Comparison of ENCODE assay signal across 5 cellular contexts in the genomic region with DNA sequence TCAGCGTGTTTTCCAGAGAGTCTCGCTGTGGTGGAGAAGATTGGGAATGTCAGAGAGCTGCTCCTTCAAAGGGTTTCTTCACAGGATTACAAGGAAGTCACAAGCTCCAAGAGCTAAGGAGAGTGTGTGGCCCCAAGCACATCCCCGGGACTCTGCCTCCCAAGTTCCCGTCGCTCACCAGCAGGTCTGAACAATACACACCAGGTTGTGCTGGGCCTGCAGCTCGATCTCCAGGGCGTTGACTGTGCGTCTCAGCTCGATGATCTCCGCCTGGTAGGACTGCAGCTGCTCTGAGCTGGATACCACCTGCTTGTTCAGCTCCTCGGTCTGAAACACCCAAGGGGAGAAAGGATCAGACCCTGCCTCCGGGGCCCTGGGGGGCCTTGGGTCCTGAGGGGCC. TPM values are rescaled to one million over a fixed set of nuclear protein-coding genes. Genes with fewer than 3 reads are reported as not detected.
"Had no signal": no experiment of that assay in that cellular context is flagged by ENCODE, and none has a peak within 500 bp of the region (broad histone marks: within the 10 kb centered on the region; RNA-seq: fewer than 3 reads in every experiment).

No MANE protein-coding gene starts in this region.

RNA-seq across cellular contexts. Expression of a gene that starts 2.4 kb away (rescaled TPM):
- total RNA-seq: GM23338, H1, H9, HT-29, IMR-90 had no signal
- polyA plus RNA-seq: GM23338, H1 had no signal

RNA-seq across cellular contexts. Expression of a gene that starts 12.9 kb away (rescaled TPM):
- total RNA-seq: GM23338, H1, H9, HT-29 had no signal
- polyA plus RNA-seq: GM23338, H1 had no signal

RNA-seq across cellular contexts. Expression of a gene that starts 25.4 kb away (rescaled TPM):
- total RNA-seq: GM23338, H1, H9, HT-29 had no signal
- polyA plus RNA-seq: GM23338, H1 had no signal

RNA-seq across cellular contexts. Expression of a gene that starts 29.3 kb away (rescaled TPM):
- total RNA-seq: GM23338, H1, H9, HT-29, IMR-90 had no signal
- polyA plus RNA-seq: GM23338, H1, IMR-90 had no signal

RNA-seq across cellular contexts. Expression of a gene that starts 44.4 kb away (rescaled TPM):
- total RNA-seq: GM23338, H1, H9, HT-29, IMR-90 had no signal
- polyA plus RNA-seq: GM23338, H1, IMR-90 had no signal
